Comparison of ENCODE assay signal across 11 cellular contexts in the genomic region with DNA sequence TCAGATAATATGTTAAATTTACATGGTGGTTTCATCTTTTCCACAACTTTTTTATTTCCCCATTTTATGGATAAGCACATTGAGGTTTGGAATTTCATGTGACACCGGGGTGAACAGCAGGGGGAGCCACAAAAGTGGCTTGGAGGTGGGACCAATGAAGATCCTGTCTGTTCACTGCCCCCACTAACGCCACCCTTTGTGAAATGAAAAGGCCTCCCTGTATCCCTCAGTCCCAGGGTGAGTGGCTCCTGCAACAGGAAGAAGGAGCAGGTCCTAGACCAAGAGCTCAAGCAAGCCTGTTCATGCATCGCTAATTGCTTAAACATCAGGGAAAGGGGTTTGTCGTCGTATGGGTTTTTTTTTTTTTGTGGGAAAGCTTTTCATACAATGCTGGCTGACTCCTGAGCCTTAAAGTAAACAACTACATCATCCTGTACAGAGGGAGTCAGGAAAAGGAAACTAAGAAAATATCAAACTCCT.
A peak's percentile ranks its signal among the peaks of the same experiment; 100 is the strongest.
DNase-seq lines count a peak whose midpoint lies in the region; ATAC-seq and TF ChIP-seq lines count a peak whose summit lies in the region.
"Had no signal": no experiment of that assay in that cellular context is flagged by ENCODE, and none has a peak within 500 bp of the region (broad histone marks: within the 10 kb centered on the region; RNA-seq: fewer than 3 reads in every experiment).

No MANE protein-coding gene starts in this region.

- no peak for DNase-seq in esophagus squamous epithelium (lab: John Stamatoyannopoulos, UW)
- DNase-seq: activated naive CD8-positive, alpha-beta T cell treated with anti-CD3 and anti-CD28 coated beads, Interleukin-2, amount 10 ng/mL, durations not matched to agents 7 days and 5 days; small intestine; T-helper 9 cell; testis had no signal

- no peaks in the 10 kb centered on the region for H3K36me3 ChIP-seq in OCI-LY3 (replicated peaks; ENCODE audit: low read depth, low read length)
- H3K36me3 ChIP-seq in esophagus squamous epithelium = no peaks in the 10 kb centered on the region
- H3K36me3 ChIP-seq in parathyroid adenoma (ENCODE audit: control insufficient read depth, insufficient read depth, low read length) = no peaks in the 10 kb centered on the region

- H3K4me2 ChIP-seq in OCI-LY3 (ENCODE audit: low read length) = no peak overlapping the region
- H3K4me2 ChIP-seq in parathyroid adenoma (ENCODE audit: low read length) = no peak overlapping the region

- H3K4me3 ChIP-seq in GM12875 (ENCODE audit: low read depth, low read length) (no peak overlapping the region), OCI-LY3 (ENCODE audit: low read length) (no peak overlapping the region), esophagus squamous epithelium (no peak overlapping the region), parathyroid adenoma (ENCODE audit: low read depth, low read length) (no peak overlapping the region)
- H3K4me3 ChIP-seq: testis had no signal

- WGBS in esophagus squamous epithelium, 2 donors = 33 to 38% methylated on average over 4 to 5 of the region's 5 CpGs

- no peak for TF ChIP-seq POLR2A in esophagus squamous epithelium (IDR thresholded peaks at IDR 0.05)

- intact Hi-C loops in esophagus squamous epithelium (cut with DNase I) = no loop called here

- no peaks in the 10 kb centered on the region for H4K20me1 ChIP-seq in OCI-LY3 (ENCODE audit: insufficient read depth, low read length)

- TF ChIP-seq CTCF in GM12875 (IDR thresholded peaks at IDR 0.05; ENCODE audit: borderline replicate concordance, insufficient read depth, low read depth, low read length) (peak; percentile 23; the same call in 1 of the 2 replicates), OCI-LY3 (IDR thresholded peaks at IDR 0.05; ENCODE audit: low read depth, low read length) (peak; percentile 46), esophagus squamous epithelium (IDR thresholded peaks at IDR 0.05) (peak in 1 of 6 experiments; percentile 25), parathyroid adenoma (IDR thresholded peaks at IDR 0.05) (no peak)

- H2AFZ ChIP-seq in OCI-LY3 (ENCODE audit: low read depth, low read length) = no peak overlapping the region
- H2AFZ ChIP-seq in parathyroid adenoma = no peak overlapping the region

- H3K9me3 ChIP-seq in OCI-LY3 (ENCODE audit: insufficient read depth, low read length) (no peaks in the 10 kb centered on the region), esophagus squamous epithelium (no peaks in the 10 kb centered on the region), parathyroid adenoma (ENCODE audit: control insufficient read depth, low read length) (no peaks in the 10 kb centered on the region)
- H3K9me3 ChIP-seq: testis had no signal

- no peak overlapping the region for H3K27ac ChIP-seq in OCI-LY3 (ENCODE audit: low read length)
- H3K27ac ChIP-seq in esophagus squamous epithelium = peak overlapping the region in 3 of 4 donors; percentile 14 to 65 (median 53)
- H3K27ac ChIP-seq in parathyroid adenoma = peak overlapping the region; percentile 37
- H3K27ac ChIP-seq: testis had no signal

- no peak for ATAC-seq in HG02885 (IDR thresholded peaks at IDR 0.05; ENCODE audit: poor library complexity, unreplicated experiment)
- ATAC-seq in HG03135 (IDR thresholded peaks at IDR 0.05; ENCODE audit: unreplicated experiment) = no peak
- ATAC-seq in GM19397 (IDR thresholded peaks at IDR 0.05; ENCODE audit: unreplicated experiment) = no peak

- H3K4me1 ChIP-seq in OCI-LY3 (ENCODE audit: low read length) (peaks cover 3% of the 10 kb centered on the region; the same call in 1 of the 2 replicates), esophagus squamous epithelium (peaks cover 10 to 42% (median 19%) of the 10 kb centered on the region in 3 donors), parathyroid adenoma (no peaks in the 10 kb centered on the region)
- H3K4me1 ChIP-seq: testis had no signal

- H3K27me3 ChIP-seq in OCI-LY3 (ENCODE audit: low read depth, low read length) (peaks cover 25% of the 10 kb centered on the region), esophagus squamous epithelium (no peaks in the 10 kb centered on the region), parathyroid adenoma (ENCODE audit: control insufficient read depth, insufficient read depth, low read length) (no peaks in the 10 kb centered on the region)
- H3K27me3 ChIP-seq: testis had no signal

- H3K79me2 ChIP-seq in OCI-LY3 (ENCODE audit: low read length) (no peaks in the 10 kb centered on the region), parathyroid adenoma (peaks cover 9% of the 10 kb centered on the region)

- H3K9ac ChIP-seq in OCI-LY3 (ENCODE audit: low read length) (no peak overlapping the region), parathyroid adenoma (no peak overlapping the region)
